ENCODE assay signal across 12 cellular contexts in the genomic region with DNA sequence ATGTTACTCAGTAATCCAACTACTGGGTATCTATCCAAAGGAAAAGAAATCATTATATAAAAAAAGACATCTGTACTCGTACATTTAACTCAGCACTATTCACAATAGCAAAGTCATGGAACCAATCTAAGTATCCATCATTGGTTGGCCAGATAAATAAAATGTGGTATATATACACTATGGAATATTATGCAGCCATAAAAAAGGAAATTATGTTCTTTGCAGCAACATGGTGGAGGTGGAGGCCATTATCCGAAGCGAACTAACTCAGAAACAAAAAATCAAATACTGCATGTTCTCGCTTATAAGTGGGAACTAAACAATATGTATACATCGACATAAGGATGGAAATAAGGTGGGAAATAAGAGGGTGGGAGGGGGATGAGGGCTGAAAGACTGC. TPM values are rescaled to one million over a fixed set of nuclear protein-coding genes. Genes with fewer than 3 reads are reported as not detected.
"Had no signal": no experiment of that assay in that cellular context is flagged by ENCODE, and none has a peak within 500 bp of the region (broad histone marks: within the 10 kb centered on the region; RNA-seq: fewer than 3 reads in every experiment).

No MANE protein-coding gene starts in this region.

- H3K9ac ChIP-seq: GM23248 had no signal

- H3K27ac ChIP-seq: GM23248 had no signal

- DNase-seq: GM23248, GOT3, H7, HCEC 1CT, HFFc6 had no signal

- H3K4me1 ChIP-seq: HAP-1 had no signal

- H3K4me2 ChIP-seq: GM23338 had no signal

- H3K9me3 Mint-ChIP-seq: GM23338, H9 had no signal

- H3K4me3 Mint-ChIP-seq: GM23338, H9, HFFc6 had no signal

- H3K9me3 ChIP-seq: HAP-1 had no signal

- H3K27ac Mint-ChIP-seq: GM23338, H9, HFFc6 had no signal

- H2AFZ ChIP-seq: GM23248, GM23338 had no signal

- ATAC-seq: GM23338, HCT116 had no signal

- H3K4me3 ChIP-seq: GM23248, GM23338, HAP-1 had no signal

- FAIRE-seq: H1, H54 had no signal

- H3K36me3 ChIP-seq: HAP-1 had no signal

RNA-seq across cellular contexts. Expression of a gene that starts 56.2 kb away (rescaled TPM):
- total RNA-seq: GM23248, GM23338, H1, H4, H7, H9, HFFc6 had no signal
- polyA plus RNA-seq: GM23248, GM23338, H1 had no signal
